In genomic region chr5:134506054-134507039, GRCh38 we compare ENCODE assay signal across 9 cellular contexts. TPM values are rescaled to one million over a fixed set of nuclear protein-coding genes. Genes with fewer than 3 reads are reported as not detected.
DNase-seq lines count a peak whose midpoint lies in the region; ATAC-seq and TF ChIP-seq lines count a peak whose summit lies in the region.
"Had no signal": no experiment of that assay in that cellular context is flagged by ENCODE, and none has a peak within 500 bp of the region (broad histone marks: within the 10 kb centered on the region; RNA-seq: fewer than 3 reads in every experiment).

No MANE protein-coding gene starts in this region.

- H3K4me2 ChIP-seq in GM23248 (ENCODE audit: unreplicated experiment): no peak overlapping the region

- H4K20me1 ChIP-seq in GM23248 (ENCODE audit: insufficient read depth): no peaks in the 10 kb centered on the region

- H3K79me2 ChIP-seq in GM23248 (ENCODE audit: insufficient read depth): no peaks in the 10 kb centered on the region

- no peaks in the 10 kb centered on the region for H3K36me3 ChIP-seq in GM23248 (ENCODE audit: low read depth)
- H3K36me3 ChIP-seq in Peyer's patch: no peaks in the 10 kb centered on the region
- H3K36me3 ChIP-seq in cardiac muscle cell: no peaks in the 10 kb centered on the region
- H3K36me3 ChIP-seq in rectal smooth muscle tissue (ENCODE audit: control insufficient read depth, insufficient read depth, low read length): no peaks in the 10 kb centered on the region

- TF ChIP-seq CTCF in Peyer's patch (IDR thresholded peaks at IDR 0.05) (peak in 1 of 6 experiments; percentile 33), cardiac muscle cell (IDR thresholded peaks at IDR 0.05; ENCODE audit: low read depth, low read length) (no peak)

- no peak overlapping the region for H3K4me3 ChIP-seq in GM23248
- H3K4me3 ChIP-seq in Peyer's patch: peak overlapping the region in 3 of 4 donors; percentile 27 to 65 (median 58)
- H3K4me3 ChIP-seq in cardiac muscle cell: no peak overlapping the region
- H3K4me3 ChIP-seq in rectal smooth muscle tissue (ENCODE audit: low read length): peak overlapping the region; percentile 57

- no peaks in the 10 kb centered on the region for H3K9me2 ChIP-seq in GM23248 (ENCODE audit: insufficient read depth)

- WGBS in GM23248 (ENCODE audit: low coverage in 1 of 2, low lambda C conversion rate in 2 of 2, missing lambda C conversion rate in 2 of 2), 2 experiments: 51 to 58% methylated on average over 10 of the region's 10 CpGs

- no peak for ATAC-seq in GM21381 (IDR thresholded peaks at IDR 0.05; ENCODE audit: unreplicated experiment)
- ATAC-seq in HG02588 (IDR thresholded peaks at IDR 0.05; ENCODE audit: unreplicated experiment): no peak
- no peak for ATAC-seq in HG02623 (IDR thresholded peaks at IDR 0.05; ENCODE audit: unreplicated experiment)

- peak; percentile 11 for DNase-seq in GM23248
- DNase-seq in Peyer's patch: peak in 2 of 3 donors; percentile 93 to 96
- DNase-seq in cardiac muscle cell (ENCODE audit: low read depth in 1 of 2, low spot score in 1 of 2): peak; percentile 34 to 83
- DNase-seq in RKO (ENCODE audit: low spot score): no peak
- DNase-seq: erythroblast had no signal

- H3K4me1 ChIP-seq in GM23248 (ENCODE audit: insufficient read depth) (peaks cover 38% of the 10 kb centered on the region), Peyer's patch (peaks cover 0 to 33% (median 11%) of the 10 kb centered on the region in 4 donors), cardiac muscle cell (ENCODE audit: low read depth) (peaks cover 15% of the 10 kb centered on the region), rectal smooth muscle tissue (ENCODE audit: control insufficient read depth, insufficient read depth, low read length) (no peaks in the 10 kb centered on the region)

- in situ Hi-C loops in GM23248 (cut with MboI): no loop called here

- TF ChIP-seq POLR2A in Peyer's patch (IDR thresholded peaks at IDR 0.05): peak; percentile 87 to 94

- H3K9ac ChIP-seq in GM23248: no peak overlapping the region
- peak overlapping the region; percentile 8 for H3K9ac ChIP-seq in rectal smooth muscle tissue (ENCODE audit: low read length)

- H2AFZ ChIP-seq in GM23248: peak overlapping the region; percentile 46; the same call in 1 of the 2 replicates

- H3K9me3 ChIP-seq in GM23248 (ENCODE audit: low read depth) (no peaks in the 10 kb centered on the region), Peyer's patch (no peaks in the 10 kb centered on the region), cardiac muscle cell (ENCODE audit: low read depth) (no peaks in the 10 kb centered on the region)

- H3K27me3 ChIP-seq in GM23248 (replicated peaks; ENCODE audit: insufficient read depth) (no peaks in the 10 kb centered on the region), Peyer's patch (no peaks in the 10 kb centered on the region), cardiac muscle cell (no peaks in the 10 kb centered on the region), rectal smooth muscle tissue (ENCODE audit: control insufficient read depth, insufficient read depth, low read length) (no peaks in the 10 kb centered on the region)

- H3K27ac ChIP-seq in GM23248 (no peak overlapping the region), Peyer's patch (peak overlapping the region in 3 of 4 donors; percentile 77 to 84 (median 82)), cardiac muscle cell (peak overlapping the region; percentile 80), rectal smooth muscle tissue (ENCODE audit: low read depth, low read length) (no peak overlapping the region)

- peaks cover 28% of the 10 kb centered on the region for H3F3A ChIP-seq in GM23248 (ENCODE audit: insufficient read depth)

RNA-seq across cellular contexts. Expression of gene JADE2, which starts 19.1 kb away (rescaled TPM):
- total RNA-seq in GM23248 (2014; rRNA removed; shearing (Covaris generic)): 18.0 and 20.9 TPM in 2 replicates
- polyA plus RNA-seq in GM23248 (2016; fragmentation: Nextera tagmentation; extraction: Ambion mirVana) (7.1 and 8.0 TPM in 2 replicates), cardiac muscle cell (2.8 and 11.3 TPM in 2 replicates)
- total RNA-seq in Peyer's patch (10 to 100 TPM; 51.5 to 77.6 (median 57.4) TPM), cardiac muscle cell (12.9 and 17.8 TPM in 2 replicates)

Comparison
In these comparisons a context has a peak if more than half of its experiments do, and no peak if none do; other contexts are left out.
1. H3K27ac ChIP-seq: peak in Peyer's patch (3 of 4) and cardiac muscle cell (single experiment); none in GM23248 (single experiment) and rectal smooth muscle tissue (single experiment).
2. H3K4me3 ChIP-seq: peak in Peyer's patch (3 of 4) and rectal smooth muscle tissue (single experiment); none in GM23248 (single experiment) and cardiac muscle cell (single experiment).